In the genomic region with DNA sequence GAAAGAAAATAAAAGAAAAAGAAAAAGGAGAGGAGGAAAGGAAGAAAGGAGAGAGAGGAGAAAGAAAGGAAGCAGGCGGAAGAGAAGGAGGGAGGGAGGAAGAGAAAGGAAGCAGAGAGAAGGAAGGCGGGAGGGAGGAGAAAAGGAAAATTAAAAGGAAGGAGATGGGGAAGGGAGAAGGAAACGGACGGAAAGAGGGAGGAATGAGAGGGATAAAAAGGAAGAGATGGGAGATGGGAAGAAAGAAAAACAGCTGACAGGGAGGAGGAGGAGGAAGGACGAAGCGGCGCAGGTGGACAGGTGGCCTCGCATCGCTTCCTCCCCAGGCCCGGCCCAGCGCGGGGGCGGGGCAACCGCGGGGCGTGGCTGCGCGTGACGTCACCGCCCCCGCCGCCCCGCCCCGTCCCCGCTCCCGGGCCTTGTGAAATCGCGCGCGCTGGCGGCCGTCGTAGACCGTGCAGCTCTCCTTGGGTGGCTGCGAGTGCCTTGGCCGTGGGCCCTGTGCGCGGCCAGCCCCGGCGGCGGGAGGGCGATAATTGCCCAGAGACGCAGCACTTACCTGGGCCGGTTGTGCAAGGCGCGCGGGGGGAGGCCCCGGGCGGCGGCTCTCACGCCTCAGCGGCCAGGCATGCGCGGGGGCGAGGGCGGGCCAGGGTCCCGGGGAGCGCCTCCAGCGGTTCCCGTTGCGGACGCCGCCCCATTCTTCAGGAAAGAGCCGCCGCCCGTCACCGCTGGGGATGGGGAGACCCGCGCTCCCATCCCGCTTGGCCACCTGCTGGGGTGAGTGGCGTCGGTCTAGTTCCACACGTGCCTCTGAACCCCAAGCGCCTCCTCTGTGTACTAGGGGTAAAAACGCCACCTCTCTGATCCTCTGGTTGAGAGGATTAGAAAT, we compare ENCODE assay signal across 8 cellular contexts. TPM values are rescaled to one million over a fixed set of nuclear protein-coding genes. Genes with fewer than 3 reads are reported as not detected.
DNase-seq lines count a peak whose midpoint lies in the region; ATAC-seq and TF ChIP-seq lines count a peak whose summit lies in the region.

No MANE protein-coding gene starts in this region.

- peak overlapping the region in 2 of 3 donors; percentile 32 to 66 for H3K27ac Mint-ChIP-seq in CD4-positive, CD25-positive, alpha-beta regulatory T cell
- peak overlapping the region; percentile 75 for H3K27ac Mint-ChIP-seq in activated T-helper 17 cell treated with anti-CD3 and anti-CD28 coated beads, Interleukin-2, amount 50 U/mL, for 72 hours
- no peak overlapping the region for H3K27ac Mint-ChIP-seq in neural crest cell (ENCODE audit: unreplicated experiment)
- no peak overlapping the region for H3K27ac Mint-ChIP-seq in stimulated activated naive CD8-positive, alpha-beta T cell treated with anti-CD3 and anti-CD28 coated beads, Interleukin-15, Interleukin-2, amounts not matched to agents 100 ng/mL and 50 ng/mL, for 24 hours

- peak; percentile 64 to 79 (median 78) for DNase-seq in CD4-positive, CD25-positive, alpha-beta regulatory T cell
- DNase-seq in HT1080 (ENCODE audit: low read depth) (peak; percentile 46), Panc1 (ENCODE audit: low read depth, low spot score) (no peak), fibroblast of villous mesenchyme (ENCODE audit: low read depth) (peak; percentile 62), neural crest cell (ENCODE audit: low read depth, low spot score) (peak; percentile 55)

- peaks cover 0 to 10% (median 2%) of the 10 kb centered on the region in 4 donors for H3K4me1 Mint-ChIP-seq in CD4-positive, CD25-positive, alpha-beta regulatory T cell
- H3K4me1 Mint-ChIP-seq in activated T-helper 17 cell treated with anti-CD3 and anti-CD28 coated beads, Interleukin-2, amount 50 U/mL, for 72 hours: no peaks in the 10 kb centered on the region
- no peaks in the 10 kb centered on the region for H3K4me1 Mint-ChIP-seq in neural crest cell
- peaks cover 4% of the 10 kb centered on the region for H3K4me1 Mint-ChIP-seq in stimulated activated naive CD8-positive, alpha-beta T cell treated with anti-CD3 and anti-CD28 coated beads, Interleukin-15, Interleukin-2, amounts not matched to agents 100 ng/mL and 50 ng/mL, for 24 hours (ENCODE audit: low read depth)

- no peaks in the 10 kb centered on the region for H3K36me3 Mint-ChIP-seq in CD4-positive, CD25-positive, alpha-beta regulatory T cell
- no peaks in the 10 kb centered on the region for H3K36me3 Mint-ChIP-seq in activated T-helper 17 cell treated with anti-CD3 and anti-CD28 coated beads, Interleukin-2, amount 50 U/mL, for 72 hours (ENCODE audit: low read depth)
- H3K36me3 Mint-ChIP-seq in neural crest cell (ENCODE audit: low read depth): no peaks in the 10 kb centered on the region
- H3K36me3 Mint-ChIP-seq in stimulated activated naive CD8-positive, alpha-beta T cell treated with anti-CD3 and anti-CD28 coated beads, Interleukin-15, Interleukin-2, amounts not matched to agents 100 ng/mL and 50 ng/mL, for 24 hours (ENCODE audit: low read depth): no peaks in the 10 kb centered on the region

- BruUV-seq in Panc1 (replicated peaks; lab: Mats Ljungman, UMichigan): no TSS peak

- peak overlapping the region; percentile 80 to 89 (median 82) for H3K4me3 Mint-ChIP-seq in CD4-positive, CD25-positive, alpha-beta regulatory T cell
- peak overlapping the region; percentile 79 for H3K4me3 Mint-ChIP-seq in activated T-helper 17 cell treated with anti-CD3 and anti-CD28 coated beads, Interleukin-2, amount 50 U/mL, for 72 hours
- H3K4me3 Mint-ChIP-seq in neural crest cell: peak overlapping the region; percentile 77
- peak overlapping the region; percentile 80 for H3K4me3 Mint-ChIP-seq in stimulated activated naive CD8-positive, alpha-beta T cell treated with anti-CD3 and anti-CD28 coated beads, Interleukin-15, Interleukin-2, amounts not matched to agents 100 ng/mL and 50 ng/mL, for 24 hours

- CTCF ChIA-PET in Panc1 (lab: Charles Lee): interaction anchor here (1.0 kb wide), 1 partner anchor 99 kb away, joined by 4 read pairs; no protein-coding TSS in a partner anchor

- TF ChIP-seq CTCF in Panc1 (IDR thresholded peaks at IDR 0.05) (no peak), fibroblast of villous mesenchyme (IDR thresholded peaks at IDR 0.05; ENCODE audit: insufficient read depth, low read depth, low read length) (no peak), neural crest cell (conservative IDR thresholded peaks at IDR 0.05) (peak; percentile 36)

- peaks cover 61% of the 10 kb centered on the region for H3K27me3 Mint-ChIP-seq in CD4-positive, CD25-positive, alpha-beta regulatory T cell
- peaks cover 7% of the 10 kb centered on the region for H3K27me3 Mint-ChIP-seq in activated T-helper 17 cell treated with anti-CD3 and anti-CD28 coated beads, Interleukin-2, amount 50 U/mL, for 72 hours
- peaks cover 77% of the 10 kb centered on the region for H3K27me3 Mint-ChIP-seq in neural crest cell (ENCODE audit: low read depth)
- peaks cover 27% of the 10 kb centered on the region for H3K27me3 Mint-ChIP-seq in stimulated activated naive CD8-positive, alpha-beta T cell treated with anti-CD3 and anti-CD28 coated beads, Interleukin-15, Interleukin-2, amounts not matched to agents 100 ng/mL and 50 ng/mL, for 24 hours

- peak overlapping the region; percentile 42 for H3K27ac ChIP-seq in CD4-positive, CD25-positive, alpha-beta regulatory T cell (ENCODE audit: insufficient read depth, low read length, poor library complexity, severe bottlenecking)
- H3K27ac ChIP-seq in Panc1 (ENCODE audit: low read length): peak overlapping the region; percentile 59; the same call in 1 of the 2 replicates

- H3K27me3 ChIP-seq in CD4-positive, CD25-positive, alpha-beta regulatory T cell (ENCODE audit: control insufficient read depth, insufficient read depth, low read length): peaks cover 21% of the 10 kb centered on the region
- H3K27me3 ChIP-seq in Panc1 (ENCODE audit: control insufficient read depth, insufficient read depth, low read length): no peaks in the 10 kb centered on the region

- H3K9me3 ChIP-seq in CD4-positive, CD25-positive, alpha-beta regulatory T cell (ENCODE audit: control insufficient read depth in 2 of 2, low read length in 2 of 2): no peaks in the 10 kb centered on the region
- H3K9me3 ChIP-seq in Panc1 (ENCODE audit: control insufficient read depth, insufficient read depth, low read depth, low read length): no peaks in the 10 kb centered on the region

- intact Hi-C loops in Panc1 (cut with micrococcal nuclease; ENCODE audit: unreplicated experiment): no loop called here

- peaks cover 6% of the 10 kb centered on the region for H3K4me1 ChIP-seq in CD4-positive, CD25-positive, alpha-beta regulatory T cell (ENCODE audit: control insufficient read depth, insufficient read depth, low read length, poor library complexity, severe bottlenecking)
- peaks cover 3% of the 10 kb centered on the region; the same call in 1 of the 2 replicates for H3K4me1 ChIP-seq in Panc1 (ENCODE audit: control insufficient read depth, insufficient read depth, low read length)

- POLR2A ChIA-PET in Panc1 (lab: Charles Lee): no interaction called here

- H3K4me3 ChIP-seq in CD4-positive, CD25-positive, alpha-beta regulatory T cell (ENCODE audit: low read depth, low read length): peak overlapping the region; percentile 75
- H3K4me3 ChIP-seq in Panc1 (ENCODE audit: low read depth in 2 of 2, low read length in 2 of 2) (peak overlapping the region; percentile 58 to 74), fibroblast of villous mesenchyme (ENCODE audit: low read depth, low read length) (peak overlapping the region; percentile 49)

- H3K36me3 ChIP-seq in CD4-positive, CD25-positive, alpha-beta regulatory T cell (ENCODE audit: control insufficient read depth, insufficient read depth, low read length): no peaks in the 10 kb centered on the region
- H3K36me3 ChIP-seq in Panc1 (ENCODE audit: control insufficient read depth, insufficient read depth, low read length): no peaks in the 10 kb centered on the region

- ATAC-seq in CD4-positive, CD25-positive, alpha-beta regulatory T cell (ENCODE audit: low read depth in 2 of 2): peak; percentile 91
- ATAC-seq in GM19468 (IDR thresholded peaks at IDR 0.05; ENCODE audit: extremely low read depth, unreplicated experiment) (peak; percentile 39), Panc1 (peak; percentile 97)
- ATAC-seq in activated T-helper 17 cell treated with anti-CD3 and anti-CD28 coated beads, Interleukin-2, amount 50 U/mL, for 72 hours (replicated peaks): peak; percentile 93

- no peaks in the 10 kb centered on the region for H3K9me3 Mint-ChIP-seq in CD4-positive, CD25-positive, alpha-beta regulatory T cell
- no peaks in the 10 kb centered on the region for H3K9me3 Mint-ChIP-seq in activated T-helper 17 cell treated with anti-CD3 and anti-CD28 coated beads, Interleukin-2, amount 50 U/mL, for 72 hours
- no peaks in the 10 kb centered on the region for H3K9me3 Mint-ChIP-seq in neural crest cell
- no peaks in the 10 kb centered on the region for H3K9me3 Mint-ChIP-seq in stimulated activated naive CD8-positive, alpha-beta T cell treated with anti-CD3 and anti-CD28 coated beads, Interleukin-15, Interleukin-2, amounts not matched to agents 100 ng/mL and 50 ng/mL, for 24 hours

- in situ Hi-C loops in Panc1 (cut with HindIII; ENCODE audit: low pct_unique_long_range_greater_than_20kb, low sequenced_read_pairs): no loop called here

RNA-seq across cellular contexts. Expression of a gene that starts 49.6 kb away (rescaled TPM):
- not detected for total RNA-seq in CD4-positive, CD25-positive, alpha-beta regulatory T cell
- not detected for polyA plus RNA-seq in CD4-positive, CD25-positive, alpha-beta regulatory T cell
- total RNA-seq in HT1080 (2014; rRNA removed; shearing (Covaris generic)): not detected in 2 replicates
- polyA plus RNA-seq in HT1080 (2015; cell fraction: cytosol; rRNA removed): 0.06 TPM in 1 of 2 replicates, not detected in the other
- 0.04 TPM in 1 of 2 replicates, not detected in the other for polyA plus RNA-seq in HT1080 (2015; cell fraction: nucleus; rRNA removed)
- total RNA-seq in Panc1 (2021; ENCODE audit: unreplicated experiment) (0.82 TPM), fibroblast of villous mesenchyme (under 0.01 and 0.64 TPM in 2 replicates), neural crest cell (0.09 TPM in 1 of 2 replicates, not detected in the other)
- 0.67 TPM for polyA plus RNA-seq in Panc1 (2012; ENCODE audit: insufficient read length)
- not detected for total RNA-seq in activated T-helper 17 cell treated with anti-CD3 and anti-CD28 coated beads, Interleukin-2, amount 50 U/mL, for 72 hours

Comparison
In these comparisons a context has a peak if more than half of its experiments do, and no peak if none do; other contexts are left out.
1. ATAC-seq: peak in every context shown above with its lines; median percentile 97 in Panc1; 93 in activated T-helper 17 cell treated with anti-CD3 and anti-CD28 coated beads, Interleukin-2, amount 50 U/mL, for 72 hours; 91 in CD4-positive, CD25-positive, alpha-beta regulatory T cell; 39 in GM19468.
2. H3K27ac Mint-ChIP-seq: peak in CD4-positive, CD25-positive, alpha-beta regulatory T cell (2 of 3) and activated T-helper 17 cell treated with anti-CD3 and anti-CD28 coated beads, Interleukin-2, amount 50 U/mL, for 72 hours (single experiment); none in neural crest cell (single experiment) and stimulated activated naive CD8-positive, alpha-beta T cell treated with anti-CD3 and anti-CD28 coated beads, Interleukin-15, Interleukin-2, amounts not matched to agents 100 ng/mL and 50 ng/mL, for 24 hours (single experiment).
3. Peak in every context shown above with its lines, with median percentiles within 50 percentile points of each other: H3K4me3 ChIP-seq and H3K4me3 Mint-ChIP-seq.